8 cellular contexts compared by ENCODE assay signal in genomic region chr13:96707146-96707545, GRCh38.
"Had no signal": no experiment of that assay in that cellular context is flagged by ENCODE, and none has a peak within 500 bp of the region (broad histone marks: within the 10 kb centered on the region; RNA-seq: fewer than 3 reads in every experiment).

No MANE protein-coding gene starts in this region.

- H2AFZ ChIP-seq: GM23248, GM23338 had no signal

- H3K9ac ChIP-seq: GM23248 had no signal

- H3K4me1 ChIP-seq: HAP-1 had no signal

- H3K4me2 ChIP-seq: GM23338 had no signal

- H3K4me3 ChIP-seq: GM23248, GM23338, HAP-1 had no signal

- H3K36me3 ChIP-seq: HAP-1 had no signal

- H3K9me3 ChIP-seq: HAP-1 had no signal

- DNase-seq: GM23248, GOT3, H7, H9, HCEC 1CT, HFFc6 had no signal

- H3K27ac ChIP-seq: GM23248 had no signal
